In the genomic region with DNA sequence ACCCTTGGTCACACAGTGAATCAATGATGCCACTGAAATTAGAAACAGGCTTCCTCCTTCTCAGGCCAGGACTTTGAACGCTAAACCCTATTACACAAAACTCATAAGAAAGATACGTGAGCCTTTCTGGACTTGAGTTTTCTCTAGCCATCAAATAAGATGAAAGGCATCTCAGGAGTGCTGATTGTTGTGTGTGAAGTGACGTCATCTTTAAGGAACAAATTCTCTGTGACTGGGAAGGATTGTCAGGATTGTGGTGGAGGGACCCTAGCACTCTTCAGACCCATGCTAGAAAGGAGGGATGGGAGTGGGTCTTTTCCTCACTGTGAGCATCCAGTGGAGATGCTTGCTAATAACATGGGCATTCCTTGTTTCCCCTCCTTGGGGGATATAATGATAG, we compare ENCODE assay signal across 9 cellular contexts. TPM values are rescaled to one million over a fixed set of nuclear protein-coding genes. Genes with fewer than 3 reads are reported as not detected.
"Had no signal": no experiment of that assay in that cellular context is flagged by ENCODE, and none has a peak within 500 bp of the region (broad histone marks: within the 10 kb centered on the region; RNA-seq: fewer than 3 reads in every experiment).

No MANE protein-coding gene starts in this region.

- DNase-seq: GDM1, GF-D8 had no signal

- FAIRE-seq: G401.6, GM12878, GM12891, GM12892, GM18507, GM19239 had no signal

- H3K4me3 ChIP-seq: GM12878 had no signal

- ATAC-seq: GM12878 had no signal

RNA-seq across cellular contexts. Expression of a gene that starts 40.0 kb away (rescaled TPM):
- total RNA-seq: G401, GM12878 had no signal
- polyA plus RNA-seq: GM12878 had no signal

RNA-seq across cellular contexts. Expression of a gene that starts 44.9 kb away (rescaled TPM):
- total RNA-seq: GM12878 had no signal
- polyA plus RNA-seq: GM12878 had no signal
